ENCODE assay signal across 1 cellular context in genomic region chr16:22192261-22193133, GRCh38.
A peak's percentile ranks its signal among the peaks of the same experiment; 100 is the strongest.
TF ChIP-seq lines count a peak whose summit lies in the region.

No MANE protein-coding gene starts in this region.

TF ChIP-seq in K562, 482 proteins besides CTCF, POLR2A, EP300 and RAD21 (continues in another document):
- TF ChIP-seq ZBTB9 (CRISPR knock-in tag; IDR thresholded peaks at IDR 0.05) (no peak), ZNF165 (CRISPR knock-in tag; IDR thresholded peaks at IDR 0.05; ENCODE audit: borderline replicate concordance) (no peak), HDAC1 (IDR thresholded peaks at IDR 0.05) (0 out of 4 replicates have a peak, but pooled peaks of 1 of the 2 experiments have one; percentile 25), MCM7 (IDR thresholded peaks at IDR 0.05) (no peak), TEAD2 (tag; IDR thresholded peaks at IDR 0.05) (0 out of 2 replicates have a peak, but pooled peaks have one; percentile 6), ZNF668 (CRISPR knock-in tag; IDR thresholded peaks at IDR 0.05) (0 out of 2 replicates have a peak, but pooled peaks have one; percentile 13), ZNF512 (tag; IDR thresholded peaks at IDR 0.05) (0 out of 2 replicates have a peak, but pooled peaks have one; percentile 16), RNF219 (CRISPR knock-in tag; IDR thresholded peaks at IDR 0.05) (no peak), SFPQ (IDR thresholded peaks at IDR 0.05; ENCODE audit: low read depth, low read length) (no peak), MAZ (CRISPR knock-in tag; conservative IDR thresholded peaks at IDR 0.05 in 1 of 2, IDR thresholded peaks at IDR 0.05 in 1 of 2) (peak in 1 of 2 experiments; percentile 73; a peak in 2 of 4 replicates), ZBTB12 (CRISPR knock-in tag; IDR thresholded peaks at IDR 0.05) (no peak), EP400 (IDR thresholded peaks at IDR 0.05) (peak; percentile 37; the same call in 1 of the 2 replicates), TCFL5 (CRISPR knock-in tag; conservative IDR thresholded peaks at IDR 0.05) (no peak), MAX (CRISPR knock-in tag; IDR thresholded peaks at IDR 0.05) (peak; percentile 86), CHD2 (IDR thresholded peaks at IDR 0.05; ENCODE audit: low read depth, low read length) (0 out of 2 replicates have a peak, but pooled peaks have one; percentile 19), MNT (conservative IDR thresholded peaks at IDR 0.05) (peak; percentile 10 to 68; a peak in 3 of 4 replicates), DPF2 (IDR thresholded peaks at IDR 0.05) (no peak), NFYB (IDR thresholded peaks at IDR 0.05; ENCODE audit: extremely low read depth, insufficient read length) (peak; percentile 72), NUFIP1 (IDR thresholded peaks at IDR 0.05; ENCODE audit: partially characterized antibody) (peak; percentile 10), SOX6 (IDR thresholded peaks at IDR 0.05) (0 out of 2 replicates have a peak, but pooled peaks have one; percentile 9), SPI1 (IDR thresholded peaks at IDR 0.05; ENCODE audit: borderline replicate concordance, low read depth, low read length) (peak; percentile 53; the same call in 1 of the 2 replicates), RBBP5 (IDR thresholded peaks at IDR 0.05; ENCODE audit: borderline replicate concordance, insufficient read depth, low read length, poor library complexity, severe bottlenecking) (peak; percentile 1), NKRF (IDR thresholded peaks at IDR 0.05; ENCODE audit: borderline replicate concordance) (no peak), ETV1 (tag; conservative IDR thresholded peaks at IDR 0.05; ENCODE audit: low read depth) (peak; percentile 41; the same call in 1 of the 2 replicates), NR4A1 (CRISPR knock-in tag; IDR thresholded peaks at IDR 0.05) (no peak), NR4A1 (tag; IDR thresholded peaks at IDR 0.05) (0 out of 2 replicates have a peak, but pooled peaks have one; percentile 24), ZNF76 (CRISPR knock-in tag; IDR thresholded peaks at IDR 0.05; ENCODE audit: borderline replicate concordance) (no peak; the same call in 1 of the 2 replicates), PRDM10 (IDR thresholded peaks at IDR 0.05; ENCODE audit: partially characterized antibody) (peak; percentile 42), TFAP4 (CRISPR knock-in tag; IDR thresholded peaks at IDR 0.05; ENCODE audit: borderline replicate concordance) (peak; percentile 84), KLF10 (CRISPR knock-in tag; IDR thresholded peaks at IDR 0.05) (no peak), POLR2B (IDR thresholded peaks at IDR 0.05; ENCODE audit: low read depth, partially characterized antibody) (no peak), ESRRA (IDR thresholded peaks at IDR 0.05; ENCODE audit: borderline replicate concordance, low read depth) (peak; percentile 64; the same call in 1 of the 2 replicates), NR2C2 (CRISPR knock-in tag; IDR thresholded peaks at IDR 0.05) (no peak), NR2C2 (tag; IDR thresholded peaks at IDR 0.05) (peak; percentile 56), ESRRB (CRISPR knock-in tag; IDR thresholded peaks at IDR 0.05; ENCODE audit: borderline replicate concordance) (no peak), BMI1 (IDR thresholded peaks at IDR 0.05; ENCODE audit: low read length) (no peak), KAT2B (IDR thresholded peaks at IDR 0.05; ENCODE audit: low read depth, low read length) (no peak), HNRNPLL (IDR thresholded peaks at IDR 0.05; ENCODE audit: low read depth, low read length, poor library complexity, severe bottlenecking) (no peak), ZNF766 (CRISPR knock-in tag; conservative IDR thresholded peaks at IDR 0.05) (0 out of 2 replicates have a peak, but pooled peaks have one; percentile 67), SREBF1 (IDR thresholded peaks at IDR 0.05; ENCODE audit: borderline replicate concordance, low read depth, low read length) (no peak)
